Comparison of ENCODE assay signal across 23 cellular contexts in the genomic region with DNA sequence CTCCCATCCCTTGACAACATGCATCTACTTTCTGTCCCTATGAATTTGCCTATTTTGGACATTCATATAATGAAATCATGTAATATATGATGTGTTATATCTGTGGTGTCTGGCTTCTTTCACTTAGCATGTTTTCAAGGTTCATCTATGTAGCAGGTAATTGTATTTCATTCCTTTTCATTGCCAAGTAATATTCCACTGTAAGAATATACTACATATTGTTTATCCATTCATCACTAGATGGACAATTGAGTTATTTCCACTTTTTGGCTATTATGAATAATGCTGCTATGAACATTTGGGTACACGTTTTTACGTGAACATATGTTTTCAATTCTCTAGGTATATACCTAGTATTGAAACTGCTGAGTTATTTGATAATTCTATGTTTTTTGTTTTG.
"Had no signal": no experiment of that assay in that cellular context is flagged by ENCODE, and none has a peak within 500 bp of the region (broad histone marks: within the 10 kb centered on the region; RNA-seq: fewer than 3 reads in every experiment).

No MANE protein-coding gene starts in this region.

- ATAC-seq: HepG2, Panc1, PC-3, T-cell had no signal

- H3K9ac ChIP-seq: SK-N-SH had no signal

- H3K4me2 ChIP-seq: SK-N-SH had no signal

- H3K4me3 ChIP-seq: MG63 had no signal

- DNase-seq: Karpas-422, KG1, MG63, NCI-H1092, NCI-H1105 treated with DMSO at 0.1 percent for 48 hours, NCI-H1417 treated with DMSO at 0.1 percent for 48 hours, NCI-H146, NCI-H1694 treated with DMSO at 0.1 percent for 48 hours, NCI-H1930, NCI-H2081, NCI-H2107, NCI-H2227 treated with DMSO at 0.1 percent for 48 hours, NCI-H524 treated with DMSO at 0.1 percent for 48 hours, NCI-H69, NCI-H774, PC-3, SHP77, SK-N-SH, SW 1271, T-cell had no signal

- H3K9me3 Mint-ChIP-seq: T-cell had no signal

- H3K36me3 ChIP-seq: MG63 had no signal

- H3K27me3 ChIP-seq: MG63 had no signal

- H3K27me3 Mint-ChIP-seq: T-cell had no signal

- FAIRE-seq: HepG2 had no signal

- H3K4me3 Mint-ChIP-seq: T-cell had no signal

- H3K27ac ChIP-seq: RWPE1 had no signal

- H3K9me3 ChIP-seq: MG63, SK-N-SH had no signal

- H3K36me3 Mint-ChIP-seq: T-cell had no signal

- H3K27ac Mint-ChIP-seq: T-cell had no signal
